In genomic region chr3:19104459-19104858, GRCh38 we compare ENCODE assay signal across 29 cellular contexts. TPM values are rescaled to one million over a fixed set of nuclear protein-coding genes. Genes with fewer than 3 reads are reported as not detected.
DNase-seq lines count a peak whose midpoint lies in the region; ATAC-seq, FAIRE-seq and TF ChIP-seq lines count a peak whose summit lies in the region.
"Had no signal": no experiment of that assay in that cellular context is flagged by ENCODE, and none has a peak within 500 bp of the region (broad histone marks: within the 10 kb centered on the region; RNA-seq: fewer than 3 reads in every experiment).

No MANE protein-coding gene starts in this region.

- peaks cover 2% of the 10 kb centered on the region for H3K4me1 Mint-ChIP-seq in endodermal cell
- H3K4me1 Mint-ChIP-seq: B cell; CD4-positive, CD25-positive, alpha-beta regulatory T cell; CD8-positive, alpha-beta memory T cell had no signal

- H3K9me3 ChIP-seq in HepG2 (ENCODE audit: low read length): no peaks in the 10 kb centered on the region
- H3K9me3 ChIP-seq in right lobe of liver: no peaks in the 10 kb centered on the region
- no peaks in the 10 kb centered on the region for H3K9me3 ChIP-seq in endodermal cell (ENCODE audit: control insufficient read depth, low read length)
- H3K9me3 ChIP-seq in small intestine (ENCODE audit: control insufficient read depth, low read depth): no peaks in the 10 kb centered on the region
- H3K9me3 ChIP-seq in WERI-Rb-1 (ENCODE audit: severe bottlenecking): peaks cover 3% of the 10 kb centered on the region
- H3K9me3 ChIP-seq: A549 had no signal

- H3K4me3 ChIP-seq in HepG2 (replicated peaks in 1 of 3; ENCODE audit: insufficient read depth in 1 of 3, low read depth in 2 of 3, low read length in 3 of 3) (no peak overlapping the region), right lobe of liver (no peak overlapping the region), endodermal cell (ENCODE audit: low read length) (peak overlapping the region; percentile 33), small intestine (ENCODE audit: low read depth in 1 of 2, low read length in 2 of 2) (no peak overlapping the region), WERI-Rb-1 (ENCODE audit: low read depth, low read length) (no peak overlapping the region)
- H3K4me3 ChIP-seq: A549 had no signal

- no peak overlapping the region for H3K4me3 Mint-ChIP-seq in endodermal cell

- H3K9ac ChIP-seq in HepG2 (ENCODE audit: insufficient read depth, low read depth, low read length) (no peak overlapping the region), endodermal cell (ENCODE audit: extremely low read depth, low read length, poor library complexity, severe bottlenecking) (no peak overlapping the region)
- H3K9ac ChIP-seq: BLaER1 treated with 17β-estradiol and CSF1 and Interleukin-3, amounts not matched to agents 10 nM and 100 nM had no signal

- H3K9me3 Mint-ChIP-seq in endodermal cell: peaks cover 35% of the 10 kb centered on the region

- no peak overlapping the region for H2AFZ ChIP-seq in HepG2 (ENCODE audit: low read length)

- POLR2A ChIA-PET in HepG2 (lab: Yijun Ruan, JAX): no interaction called here

- H3K36me3 Mint-ChIP-seq in endodermal cell (ENCODE audit: low read depth): peaks cover 11% of the 10 kb centered on the region
- H3K36me3 Mint-ChIP-seq: CD4-positive, CD25-positive, alpha-beta regulatory T cell; CD8-positive, alpha-beta memory T cell had no signal

- ATAC-seq in HepG2 (no peak), right lobe of liver (no peak)
- ATAC-seq: A549, GM12878 had no signal

- TF ChIP-seq CTCF in HepG2 (CRISPR knock-in tag; IDR thresholded peaks at IDR 0.05): no peak
- no peak for TF ChIP-seq CTCF in right lobe of liver (IDR thresholded peaks at IDR 0.05)
- TF ChIP-seq CTCF in endodermal cell (conservative IDR thresholded peaks at IDR 0.05): no peak
- no peak for TF ChIP-seq CTCF in WERI-Rb-1 (IDR thresholded peaks at IDR 0.05; ENCODE audit: low read depth, low read length)

- TF ChIP-seq EP300 in HepG2 (IDR thresholded peaks at IDR 0.05; ENCODE audit: low read depth in 2 of 2, low read length in 2 of 2) (no peak), HepG2 (CRISPR knock-in tag; IDR thresholded peaks at IDR 0.05; ENCODE audit: borderline replicate concordance) (no peak)

- BruUV-seq in HepG2 (replicated peaks; lab: Mats Ljungman, UMichigan): no TSS peak

- DNase-seq in HepG2 (ENCODE audit: low spot score) (no peak), right lobe of liver (no peak), endodermal cell (no peak), small intestine (no peak), WERI-Rb-1 (no peak), GM19240 (ENCODE audit: insufficient read length, low spot score) (no peak)
- DNase-seq: AML-193; CD4-positive, alpha-beta memory T cell; CD4-positive, CD25-positive, alpha-beta regulatory T cell; CD8-positive, alpha-beta memory T cell; COR-L47; DMS 273 treated with DMSO at 0.1 percent for 48 hours; DMS153; DMS53; DMS79; DND-41; EL; GDM1 had no signal

- FAIRE-seq in HepG2 (lab: Jason Lieb, UNC) (no peak), small intestine (lab: Jason Lieb, UNC) (peak; percentile 55)
- FAIRE-seq: A549, GM12878, GM12892, GM18507 had no signal

- intact Hi-C loops in HepG2 (cut with micrococcal nuclease; ENCODE audit: unreplicated experiment): no loop called here
- intact Hi-C loops in right lobe of liver (cut with DNase I): no loop called here

- H3K36me3 ChIP-seq in HepG2 (replicated peaks in 1 of 2; ENCODE audit: control insufficient read depth in 1 of 2, insufficient read depth in 2 of 2, low read length in 2 of 2): no peaks in the 10 kb centered on the region
- H3K36me3 ChIP-seq in right lobe of liver: no peaks in the 10 kb centered on the region
- H3K36me3 ChIP-seq in endodermal cell (ENCODE audit: control insufficient read depth, insufficient read depth, low read length): no peaks in the 10 kb centered on the region
- no peaks in the 10 kb centered on the region for H3K36me3 ChIP-seq in small intestine (ENCODE audit: control insufficient read depth in 2 of 2, insufficient read depth in 2 of 2, low read length in 2 of 2)
- no peaks in the 10 kb centered on the region for H3K36me3 ChIP-seq in WERI-Rb-1
- H3K36me3 ChIP-seq: BLaER1 treated with 17β-estradiol and CSF1 and Interleukin-3, amounts not matched to agents 10 nM and 100 nM had no signal

- CTCF ChIA-PET in HepG2 (lab: Yijun Ruan, JAX; ENCODE audit: low intra/inter-chr PET ratio, low total read pairs): no interaction called here

- H3K27me3 Mint-ChIP-seq in endodermal cell (ENCODE audit: insufficient read depth): no peaks in the 10 kb centered on the region
- H3K27me3 Mint-ChIP-seq: CD4-positive, CD25-positive, alpha-beta regulatory T cell had no signal

- H3K27me3 ChIP-seq in HepG2 (ENCODE audit: control insufficient read depth in 1 of 2, insufficient read depth in 2 of 2, low read length in 2 of 2): no peaks in the 10 kb centered on the region
- H3K27me3 ChIP-seq in right lobe of liver: no peaks in the 10 kb centered on the region
- H3K27me3 ChIP-seq in endodermal cell (ENCODE audit: control insufficient read depth, insufficient read depth, low read length, poor library complexity, severe bottlenecking): no peaks in the 10 kb centered on the region
- H3K27me3 ChIP-seq in small intestine (ENCODE audit: control insufficient read depth in 2 of 2, insufficient read depth in 2 of 2, low read length in 2 of 2): no peaks in the 10 kb centered on the region
- no peaks in the 10 kb centered on the region for H3K27me3 ChIP-seq in WERI-Rb-1 (ENCODE audit: insufficient read depth, low read depth, severe bottlenecking)
- H3K27me3 ChIP-seq: BLaER1 treated with 17β-estradiol and CSF1 and Interleukin-3, amounts not matched to agents 10 nM and 100 nM had no signal

- no peaks in the 10 kb centered on the region for H3K79me2 ChIP-seq in HepG2 (ENCODE audit: insufficient read depth, low read length)

- H3K4me2 ChIP-seq in HepG2 (ENCODE audit: low read depth, low read length): no peak overlapping the region
- H3K4me2 ChIP-seq: A549 had no signal

- no peaks in the 10 kb centered on the region for H4K20me1 ChIP-seq in HepG2 (ENCODE audit: insufficient read depth, low read length)
- H4K20me1 ChIP-seq: BLaER1 treated with 17β-estradiol and CSF1 and Interleukin-3, amounts not matched to agents 10 nM and 100 nM had no signal

- TF ChIP-seq RAD21 in HepG2 (CRISPR knock-in tag; IDR thresholded peaks at IDR 0.05): no peak

- TF ChIP-seq POLR2A in HepG2 (IDR thresholded peaks at IDR 0.05; ENCODE audit: insufficient read depth in 1 of 2, low read depth in 2 of 2, low read length in 2 of 2) (no peak), right lobe of liver (IDR thresholded peaks at IDR 0.05) (no peak)

- H3K27ac ChIP-seq in HepG2 (ENCODE audit: extremely low read length, insufficient read depth, low read length) (no peak overlapping the region), right lobe of liver (no peak overlapping the region), endodermal cell (ENCODE audit: low read depth, low read length) (no peak overlapping the region), small intestine (ENCODE audit: low read depth in 1 of 2, low read length in 1 of 2) (no peak overlapping the region), WERI-Rb-1 (no peak overlapping the region)
- H3K27ac ChIP-seq: 22Rv1, A549, C4-2B had no signal

- in situ Hi-C loops in HepG2 (cut with HindIII; ENCODE audit: extremely low pct_ligation_motif_present, low pct_unique_long_range_greater_than_20kb): no loop called here

- H3K27ac Mint-ChIP-seq in endodermal cell: no peak overlapping the region
- H3K27ac Mint-ChIP-seq: B cell had no signal

- H3K4me1 ChIP-seq in HepG2 (ENCODE audit: insufficient read depth, low read length) (peaks cover 8% of the 10 kb centered on the region; the same call in 1 of the 2 replicates), right lobe of liver (no peaks in the 10 kb centered on the region), endodermal cell (ENCODE audit: control insufficient read depth, insufficient read depth, low read length) (no peaks in the 10 kb centered on the region), small intestine (ENCODE audit: control insufficient read depth in 2 of 2, insufficient read depth in 1 of 2, low read depth in 1 of 2, low read length in 1 of 2) (no peaks in the 10 kb centered on the region)
- H3K4me1 ChIP-seq: A549 had no signal

TF ChIP-seq in HepG2, 621 proteins besides CTCF, POLR2A, EP300 and RAD21 (continues in another document):
- no peak for TF ChIP-seq HMG20B (CRISPR knock-in tag; conservative IDR thresholded peaks at IDR 0.05)

RNA-seq across cellular contexts. Expression of gene KCNH8, which starts 43.9 kb away (rescaled TPM):
- 0.04 TPM in 1 of 2 replicates, not detected in the other for total RNA-seq in HepG2 (2016; rRNA removed; fragmentation: Illumina TruSeq; extraction: Trizol)
- total RNA-seq in HepG2 (2016; cell fraction: cytosol; rRNA removed; fragmentation: Illumina TruSeq; extraction: Trizol; ENCODE audit: low read depth): not detected in 2 replicates
- total RNA-seq in HepG2 (2016; cell fraction: insoluble cytoplasmic fraction; rRNA removed; fragmentation: Illumina TruSeq; extraction: Trizol): not detected in 2 replicates
- not detected in 2 replicates for total RNA-seq in HepG2 (2016; cell fraction: membrane; rRNA removed; fragmentation: Illumina TruSeq; extraction: Trizol)
- 0.06 TPM in 1 of 2 replicates, not detected in the other for total RNA-seq in HepG2 (2016; cell fraction: nucleus; rRNA removed; fragmentation: Illumina TruSeq; extraction: Trizol)
- polyA plus RNA-seq in HepG2 (2011; rRNA removed): 0.04 TPM in 1 of 2 replicates, not detected in the other
- not detected in 2 replicates for polyA plus RNA-seq in HepG2 (2011; cell fraction: cytosol; rRNA removed)
- 0.06 and 0.07 TPM in 2 replicates for polyA plus RNA-seq in HepG2 (2011; cell fraction: nucleus; rRNA removed)
- not detected in 2 replicates for polyA plus RNA-seq in HepG2 (2012)
- polyA plus RNA-seq in HepG2 (2016; cell fraction: cytosol; fragmentation: Illumina TruSeq; extraction: Trizol; ENCODE audit: low read depth): not detected in 2 replicates
- polyA plus RNA-seq in HepG2 (2016; cell fraction: insoluble cytoplasmic fraction; fragmentation: Illumina TruSeq; extraction: Trizol; ENCODE audit: low read depth): not detected in 2 replicates
- polyA plus RNA-seq in HepG2 (2016; cell fraction: membrane; fragmentation: Illumina TruSeq; extraction: Trizol; ENCODE audit: low read depth): not detected in 2 replicates
- not detected in 2 replicates for polyA plus RNA-seq in HepG2 (2016; cell fraction: nucleus; fragmentation: Illumina TruSeq; extraction: Trizol; ENCODE audit: insufficient read depth, low read depth)
- polyA minus RNA-seq in HepG2 (2011; rRNA and poly(A)+ RNA removed; ENCODE audit: low replicate concordance): not detected in 2 replicates
- polyA minus RNA-seq in HepG2 (2011; cell fraction: cytosol; rRNA and poly(A)+ RNA removed): not detected in 2 replicates
- 0.25 and 0.26 TPM in 2 replicates for polyA minus RNA-seq in HepG2 (2011; cell fraction: nucleus; rRNA and poly(A)+ RNA removed)
- total RNA-seq in right lobe of liver: not detected
- total RNA-seq in endodermal cell: 10 to 100 TPM; 12.0 to 15.0 TPM
- 8.1 TPM for polyA plus RNA-seq in endodermal cell (2013, experiment 1 of 2)
- 7.6 TPM for polyA plus RNA-seq in endodermal cell (2013, experiment 2 of 2)
- under 1 TPM in 1 of 3 donors, not detected in 2; 0.66 TPM for polyA plus RNA-seq in small intestine
- total RNA-seq: A172; CD4-positive, CD25-positive, alpha-beta regulatory T cell; CD8-positive, alpha-beta memory T cell; Daoy; G401 had no signal
- polyA plus RNA-seq: CD4-positive, alpha-beta memory T cell; CD8-positive, alpha-beta memory T cell had no signal

Comparison
In these comparisons a context has a peak if more than half of its experiments do, and no peak if none do; other contexts are left out.
1. RNA of gene KCNH8, which starts 43.9 kb away (total RNA-seq): 12.0 to 15.0 TPM in endodermal cell; 0.04 to 0.06 TPM in HepG2 and not detected in right lobe of liver; every median in the first group is over 10 times any median in the second.